10 cellular contexts compared by ENCODE assay signal in genomic region chr1:205172729-205173366, GRCh38. TPM values are rescaled to one million over a fixed set of nuclear protein-coding genes. Genes with fewer than 3 reads are reported as not detected.
DNase-seq lines count a peak whose midpoint lies in the region; ATAC-seq, FAIRE-seq and TF ChIP-seq lines count a peak whose summit lies in the region.
"Had no signal": no experiment of that assay in that cellular context is flagged by ENCODE, and none has a peak within 500 bp of the region (broad histone marks: within the 10 kb centered on the region; RNA-seq: fewer than 3 reads in every experiment).

No MANE protein-coding gene starts in this region.

- H3K4me1 ChIP-seq in endothelial cell of umbilical vein (ENCODE audit: control insufficient read depth, extremely low read depth, insufficient read depth, low read length) = peaks cover 14% of the 10 kb centered on the region

- BruUV-seq in endothelial cell of umbilical vein (replicated peaks; lab: Mats Ljungman, UMichigan) = no TSS peak

- no peak overlapping the region for H2AFZ ChIP-seq in endothelial cell of umbilical vein (ENCODE audit: low read depth, low read length)

- H3K9me3 ChIP-seq in endothelial cell of umbilical vein (replicated peaks; ENCODE audit: control insufficient read depth, insufficient read depth, low read length) = no peaks in the 10 kb centered on the region
- H3K9me3 ChIP-seq: Peyer's patch had no signal

- no peaks in the 10 kb centered on the region for H3K79me2 ChIP-seq in endothelial cell of umbilical vein (ENCODE audit: control insufficient read depth, insufficient read depth, low read length)

- H3K36me3 ChIP-seq in endothelial cell of umbilical vein (ENCODE audit: control insufficient read depth in 2 of 2, extremely low read depth in 1 of 2, insufficient read depth in 2 of 2, low read length in 2 of 2) = no peaks in the 10 kb centered on the region

- CTCF ChIA-PET in RWPE1 (lab: Yijun Ruan, JAX) = interaction anchor here (0.6 to 0.9 kb wide), 5 partner anchors 26 to 1406 kb away, joined by 3 to 4 read pairs (median 3); no protein-coding TSS in a partner anchor
- CTCF ChIA-PET in endothelial cell of umbilical vein (lab: Charles Lee) = no interaction called here

- H4K20me1 ChIP-seq in endothelial cell of umbilical vein (replicated peaks; ENCODE audit: control insufficient read depth, extremely low read depth, insufficient read depth, low read length) = no peaks in the 10 kb centered on the region

- POLR2A ChIA-PET in RWPE1 (lab: Yijun Ruan, JAX; ENCODE audit: low non-redundant PET) = no interaction called here
- POLR2A ChIA-PET in endothelial cell of umbilical vein (lab: Charles Lee) = interaction anchor here (0.7 kb wide), 1 partner anchor 25 kb away, joined by 6 read pairs; no protein-coding TSS in a partner anchor

- H3K4me3 ChIP-seq in endothelial cell of umbilical vein (replicated peaks in 1 of 3; ENCODE audit: insufficient read depth in 1 of 3, low read depth in 1 of 3, low read length in 3 of 3) = no peak overlapping the region
- no peak overlapping the region for H3K4me3 ChIP-seq in skeletal muscle cell (ENCODE audit: low read depth, low read length)
- H3K4me3 ChIP-seq: Peyer's patch had no signal

- H3K9me1 ChIP-seq in endothelial cell of umbilical vein (replicated peaks; ENCODE audit: control insufficient read depth, extremely low read depth, insufficient read depth, low read length) = no peaks in the 10 kb centered on the region

- DNase-seq in NCI-H446 treated with DMSO at 0.1 percent for 48 hours (lab: John Stamatoyannopoulos, UW) (peak; percentile 22), NCI-H446 (lab: John Stamatoyannopoulos, UW) (no peak), RWPE1 (ENCODE audit: low spot score) (peak; percentile 95), endothelial cell of umbilical vein (ENCODE audit: low read depth, low spot score) (peak; percentile 61), skeletal muscle cell (ENCODE audit: low read depth) (peak; percentile 93), NCI-H146 (lab: John Stamatoyannopoulos, UW) (no peak), NCI-H1694 treated with DMSO at 0.1 percent for 48 hours (lab: John Stamatoyannopoulos, UW) (no peak)
- DNase-seq: Peyer's patch had no signal

- H3K4me2 ChIP-seq in endothelial cell of umbilical vein (ENCODE audit: insufficient read depth, low read length) = no peak overlapping the region

- no peak for TF ChIP-seq POLR2A in endothelial cell of umbilical vein (IDR thresholded peaks at IDR 0.05; ENCODE audit: low read depth, low read length)

- H3K9ac ChIP-seq in endothelial cell of umbilical vein (replicated peaks; ENCODE audit: extremely low read depth, insufficient read depth, low read length) = no peak overlapping the region

- no peaks in the 10 kb centered on the region for H3K27me3 ChIP-seq in endothelial cell of umbilical vein (ENCODE audit: control insufficient read depth in 2 of 2, insufficient read depth in 2 of 2, low read length in 2 of 2)
- H3K27me3 ChIP-seq: Peyer's patch had no signal

- H3K27ac ChIP-seq in RWPE1 (peak overlapping the region; percentile 69), endothelial cell of umbilical vein (ENCODE audit: insufficient read depth, low read depth, low read length) (no peak overlapping the region)
- H3K27ac ChIP-seq: Peyer's patch had no signal

- FAIRE-seq in endothelial cell of umbilical vein (lab: Jason Lieb, UNC) = peak; percentile 28
- FAIRE-seq: A204.1 had no signal

- no peak for ATAC-seq in HG03521 (IDR thresholded peaks at IDR 0.05; ENCODE audit: unreplicated experiment)

- dilution Hi-C loops in endothelial cell of umbilical vein (cut with MboI; ENCODE audit: extremely low pct_ligation_motif_present, low sequenced_read_pairs) = no loop called here

- intact Hi-C loops in endothelial cell of umbilical vein (cut with micrococcal nuclease) = no loop called here

- TF ChIP-seq CTCF in RWPE1 (conservative IDR thresholded peaks at IDR 0.05; ENCODE audit: low read depth) = no peak
- no peak for TF ChIP-seq CTCF in endothelial cell of umbilical vein (IDR thresholded peaks at IDR 0.05; ENCODE audit: extremely low read depth in 1 of 2, insufficient read depth in 1 of 2, low read depth in 1 of 2, low read length in 2 of 2)

TF ChIP-seq in endothelial cell of umbilical vein, 7 proteins besides CTCF, POLR2A, EP300 and RAD21:
- peak; percentile 46 for TF ChIP-seq JUN (IDR thresholded peaks at IDR 0.05; ENCODE audit: borderline replicate concordance, insufficient read depth, insufficient read length, low read depth)
- no peak for TF ChIP-seq POLR2AphosphoS5 (IDR thresholded peaks at IDR 0.05; ENCODE audit: insufficient read depth, low read depth, low read length)
- TF ChIP-seq FOS (IDR thresholded peaks at IDR 0.05; ENCODE audit: borderline replicate concordance, insufficient read depth, low read length) = peak; percentile 88

RNA-seq across cellular contexts. Expression of gene DSTYK, which starts 38.7 kb away (rescaled TPM):
- total RNA-seq in endothelial cell of umbilical vein = 8.1 and 8.7 TPM in 2 replicates
- 2.8 and 3.6 TPM in 2 replicates for polyA plus RNA-seq in endothelial cell of umbilical vein
- 4.0 and 4.2 TPM in 2 replicates for polyA plus RNA-seq in endothelial cell of umbilical vein (2011; cell fraction: cytosol; rRNA removed)
- 4.0 and 4.1 TPM in 2 replicates for polyA plus RNA-seq in endothelial cell of umbilical vein (2011; cell fraction: nucleus; rRNA removed)
- polyA plus RNA-seq in endothelial cell of umbilical vein (2012) = 6.5 and 7.7 TPM in 2 replicates
- polyA minus RNA-seq in endothelial cell of umbilical vein = 11.0 and 14.9 TPM in 2 replicates
- 7.2 TPM for polyA minus RNA-seq in endothelial cell of umbilical vein (2011; cell fraction: cytosol; rRNA and poly(A)+ RNA removed)
- polyA minus RNA-seq in endothelial cell of umbilical vein (2011; cell fraction: nucleus; rRNA and poly(A)+ RNA removed) = 6.2 and 8.2 TPM in 2 replicates

RNA-seq across cellular contexts. Expression of gene RBBP5, which starts 51.1 kb away (rescaled TPM):
- 14.2 and 15.6 TPM in 2 replicates for total RNA-seq in endothelial cell of umbilical vein
- 4.5 and 5.8 TPM in 2 replicates for polyA plus RNA-seq in endothelial cell of umbilical vein
- polyA plus RNA-seq in endothelial cell of umbilical vein (2011; cell fraction: cytosol; rRNA removed) = 6.3 and 7.0 TPM in 2 replicates
- 4.5 and 6.1 TPM in 2 replicates for polyA plus RNA-seq in endothelial cell of umbilical vein (2011; cell fraction: nucleus; rRNA removed)
- 8.4 and 12.0 TPM in 2 replicates for polyA plus RNA-seq in endothelial cell of umbilical vein (2012)
- polyA minus RNA-seq in endothelial cell of umbilical vein = 15.2 and 22.1 TPM in 2 replicates
- 21.1 TPM for polyA minus RNA-seq in endothelial cell of umbilical vein (2011; cell fraction: cytosol; rRNA and poly(A)+ RNA removed)
- polyA minus RNA-seq in endothelial cell of umbilical vein (2011; cell fraction: nucleus; rRNA and poly(A)+ RNA removed) = 5.9 and 7.1 TPM in 2 replicates

RNA-seq across cellular contexts. Expression of gene TMCC2, which starts 54.9 kb away (rescaled TPM):
- 2.0 and 2.1 TPM in 2 replicates for total RNA-seq in endothelial cell of umbilical vein
- polyA plus RNA-seq in endothelial cell of umbilical vein = 2.0 TPM in 2 replicates
- 1.8 and 1.9 TPM in 2 replicates for polyA plus RNA-seq in endothelial cell of umbilical vein (2011; cell fraction: cytosol; rRNA removed)
- 1.5 and 1.8 TPM in 2 replicates for polyA plus RNA-seq in endothelial cell of umbilical vein (2011; cell fraction: nucleus; rRNA removed)
- 1.2 and 1.4 TPM in 2 replicates for polyA plus RNA-seq in endothelial cell of umbilical vein (2012)
- polyA minus RNA-seq in endothelial cell of umbilical vein = 2.2 and 2.4 TPM in 2 replicates
- 2.8 TPM for polyA minus RNA-seq in endothelial cell of umbilical vein (2011; cell fraction: cytosol; rRNA and poly(A)+ RNA removed)
- polyA minus RNA-seq in endothelial cell of umbilical vein (2011; cell fraction: nucleus; rRNA and poly(A)+ RNA removed) = 0.29 and 1.3 TPM in 2 replicates

Comparison
In these comparisons a context has a peak if more than half of its experiments do, and no peak if none do; other contexts are left out.
1. DNase-seq: peak in NCI-H446 treated with DMSO at 0.1 percent for 48 hours (single experiment), RWPE1 (single experiment), endothelial cell of umbilical vein (single experiment) and skeletal muscle cell (single experiment); none in NCI-H446 (0 of 2), NCI-H146 (single experiment) and NCI-H1694 treated with DMSO at 0.1 percent for 48 hours (single experiment).